In the genomic region with DNA sequence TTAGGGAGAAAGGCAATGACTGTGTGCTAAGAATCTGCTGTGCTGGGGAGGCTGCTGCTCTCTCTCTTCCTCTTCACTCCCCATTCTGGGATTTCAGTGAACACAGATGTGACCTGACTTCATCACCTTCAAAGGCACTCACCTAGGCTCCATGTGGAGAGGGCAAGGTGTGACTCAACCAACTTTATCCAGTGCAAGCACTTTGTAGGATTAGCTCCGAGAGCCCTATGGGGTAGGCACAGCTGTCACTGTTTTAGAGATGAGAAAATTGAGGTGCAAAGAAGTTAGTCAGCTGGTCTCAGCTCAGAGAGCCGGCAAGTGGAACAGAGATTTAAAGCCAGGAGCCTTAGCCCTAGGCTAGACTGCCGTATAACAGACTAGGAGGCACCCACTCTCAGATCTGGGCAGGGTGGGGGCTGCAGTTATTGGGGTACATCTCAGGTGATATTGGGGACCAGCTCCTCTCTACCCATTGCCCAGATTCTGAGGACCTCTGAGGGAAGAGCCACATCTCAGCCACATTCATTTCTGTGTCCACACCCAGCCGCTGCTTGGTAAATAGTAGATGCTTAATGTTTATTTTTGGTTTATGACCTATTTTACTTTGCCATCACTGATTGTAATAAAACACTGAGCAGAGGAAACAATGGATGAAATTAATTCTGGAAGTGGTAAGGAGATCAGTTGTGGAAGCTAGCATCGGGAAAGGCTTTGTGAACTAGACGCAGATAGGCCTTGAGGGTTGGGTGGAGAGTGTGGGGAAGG, we compare ENCODE assay signal across 9 cellular contexts.
DNase-seq lines count a peak whose midpoint lies in the region; ATAC-seq, FAIRE-seq and TF ChIP-seq lines count a peak whose summit lies in the region.
"Had no signal": no experiment of that assay in that cellular context is flagged by ENCODE, and none has a peak within 500 bp of the region (broad histone marks: within the 10 kb centered on the region; RNA-seq: fewer than 3 reads in every experiment).

No MANE protein-coding gene starts in this region.

- H3K9ac ChIP-seq in KMS-11, result peak overlapping the region; percentile 70

- H3K4me2 ChIP-seq in KMS-11, result peak overlapping the region; percentile 99

- no peak overlapping the region for H2AFZ ChIP-seq in KMS-11 (ENCODE audit: low read depth)

- H3K36me3 Mint-ChIP-seq in Caco-2 (ENCODE audit: insufficient read depth, unreplicated experiment), result peaks cover 52% of the 10 kb centered on the region
- H3K36me3 Mint-ChIP-seq in activated naive CD8-positive, alpha-beta T cell treated with anti-CD3 and anti-CD28 coated beads, Interleukin-2, amount 50 U/mL, for 24 hours (ENCODE audit: low read depth), result no peaks in the 10 kb centered on the region
- H3K36me3 Mint-ChIP-seq in neural crest cell (ENCODE audit: low read depth), result no peaks in the 10 kb centered on the region

- intact Hi-C loops in Caco-2 (cut with micrococcal nuclease; ENCODE audit: unreplicated experiment), result no loop called here

- FAIRE-seq in D721Med (lab: Jason Lieb, UNC), result no peak
- FAIRE-seq: colon had no signal

- BruUV-seq in Caco-2 (replicated peaks; lab: Mats Ljungman, UMichigan), result no TSS peak

- no peaks in the 10 kb centered on the region for H3K9me3 Mint-ChIP-seq in Caco-2 (ENCODE audit: unreplicated experiment)
- no peaks in the 10 kb centered on the region for H3K9me3 Mint-ChIP-seq in activated naive CD8-positive, alpha-beta T cell treated with anti-CD3 and anti-CD28 coated beads, Interleukin-2, amount 50 U/mL, for 24 hours
- no peaks in the 10 kb centered on the region for H3K9me3 Mint-ChIP-seq in neural crest cell

- DNase-seq in Caco-2, result peak in 1 of 2 experiments; percentile 8
- DNase-seq in activated naive CD8-positive, alpha-beta T cell treated with anti-CD3 and anti-CD28 coated beads, Interleukin-2, amount 50 U/mL, for 24 hours, result no peak
- no peak for DNase-seq in neural crest cell (ENCODE audit: low read depth, low spot score)
- no peak for DNase-seq in D721Med (ENCODE audit: insufficient read length, low spot score)
- DNase-seq in foreskin keratinocyte, result no peak
- DNase-seq in RWPE1 (ENCODE audit: low spot score), result no peak

- no peaks in the 10 kb centered on the region for H4K20me1 ChIP-seq in KMS-11 (ENCODE audit: insufficient read depth)

- peak overlapping the region; percentile 2 for H3K27ac Mint-ChIP-seq in Caco-2 (ENCODE audit: unreplicated experiment)
- H3K27ac Mint-ChIP-seq in activated naive CD8-positive, alpha-beta T cell treated with anti-CD3 and anti-CD28 coated beads, Interleukin-2, amount 50 U/mL, for 24 hours, result peak overlapping the region; percentile 93
- peak overlapping the region; percentile 27 for H3K27ac Mint-ChIP-seq in neural crest cell (ENCODE audit: unreplicated experiment)

- H3K27ac ChIP-seq in KMS-11 (peak overlapping the region; percentile 97), foreskin keratinocyte (no peak overlapping the region), RWPE1 (no peak overlapping the region)

- H3K27me3 Mint-ChIP-seq in Caco-2 (ENCODE audit: insufficient read depth, unreplicated experiment) (no peaks in the 10 kb centered on the region), neural crest cell (ENCODE audit: low read depth) (no peaks in the 10 kb centered on the region)
- no peaks in the 10 kb centered on the region for H3K27me3 Mint-ChIP-seq in activated naive CD8-positive, alpha-beta T cell treated with anti-CD3 and anti-CD28 coated beads, Interleukin-2, amount 50 U/mL, for 24 hours

- H3K79me2 ChIP-seq in KMS-11 (ENCODE audit: insufficient read depth, low read depth), result peaks cover 19% of the 10 kb centered on the region; the same call in 1 of the 2 replicates

- H3K4me3 Mint-ChIP-seq in Caco-2 (ENCODE audit: unreplicated experiment), result no peak overlapping the region
- H3K4me3 Mint-ChIP-seq in activated naive CD8-positive, alpha-beta T cell treated with anti-CD3 and anti-CD28 coated beads, Interleukin-2, amount 50 U/mL, for 24 hours, result peak overlapping the region; percentile 57
- H3K4me3 Mint-ChIP-seq in neural crest cell, result no peak overlapping the region

- no peaks in the 10 kb centered on the region for H3K27me3 ChIP-seq in Caco-2 (replicated peaks; ENCODE audit: control insufficient read depth, insufficient read depth, low read length)
- H3K27me3 ChIP-seq in KMS-11 (ENCODE audit: insufficient read depth, low read depth), result no peaks in the 10 kb centered on the region
- no peaks in the 10 kb centered on the region for H3K27me3 ChIP-seq in foreskin keratinocyte

- H3K9me3 ChIP-seq in Caco-2, result no peaks in the 10 kb centered on the region

- ATAC-seq in activated naive CD8-positive, alpha-beta T cell treated with anti-CD3 and anti-CD28 coated beads, Interleukin-2, amount 50 U/mL, for 24 hours, result no peak
- ATAC-seq in GM19452 (IDR thresholded peaks at IDR 0.05; ENCODE audit: unreplicated experiment), result no peak
- no peak for ATAC-seq in foreskin keratinocyte

- H3K4me1 ChIP-seq in Caco-2 (peaks cover 26% of the 10 kb centered on the region), KMS-11 (ENCODE audit: low read depth, poor library complexity, severe bottlenecking) (peaks cover 72% of the 10 kb centered on the region), foreskin keratinocyte (no peaks in the 10 kb centered on the region)

- POLR2A ChIA-PET in Caco-2 (lab: Charles Lee) (no interaction called here), RWPE1 (lab: Yijun Ruan, JAX; ENCODE audit: low non-redundant PET) (no interaction called here)

- H3K36me3 ChIP-seq in Caco-2 (ENCODE audit: control insufficient read depth, insufficient read depth, low read length), result no peaks in the 10 kb centered on the region
- H3K36me3 ChIP-seq in KMS-11 (ENCODE audit: insufficient read depth), result no peaks in the 10 kb centered on the region

- CTCF ChIA-PET in Caco-2 (lab: Charles Lee) (interaction anchor here (0.6 to 1.5 kb wide), 2 partner anchors 8 to 135 kb away, joined by 3 read pairs; no protein-coding TSS in a partner anchor), RWPE1 (lab: Yijun Ruan, JAX) (interaction anchor here (0.8 to 0.9 kb wide), 2 partner anchors 9 to 364 kb away, joined by 3 to 5 read pairs; no protein-coding TSS in a partner anchor)

- H3K4me1 Mint-ChIP-seq in Caco-2 (ENCODE audit: low read depth, unreplicated experiment), result peaks cover 15% of the 10 kb centered on the region
- peaks cover 71% of the 10 kb centered on the region for H3K4me1 Mint-ChIP-seq in activated naive CD8-positive, alpha-beta T cell treated with anti-CD3 and anti-CD28 coated beads, Interleukin-2, amount 50 U/mL, for 24 hours
- peaks cover 43% of the 10 kb centered on the region for H3K4me1 Mint-ChIP-seq in neural crest cell

- TF ChIP-seq CTCF in Caco-2 (IDR thresholded peaks at IDR 0.05; ENCODE audit: insufficient read depth in 1 of 2, low read depth in 1 of 2, low read length in 1 of 2, severe bottlenecking in 1 of 2, unreplicated experiment in 1 of 2), result no peak
- TF ChIP-seq CTCF in KMS-11 (conservative IDR thresholded peaks at IDR 0.05; ENCODE audit: low read depth, low read length), result no peak
- TF ChIP-seq CTCF in neural crest cell (conservative IDR thresholded peaks at IDR 0.05), result no peak
- no peak for TF ChIP-seq CTCF in D721Med (IDR thresholded peaks at IDR 0.05; ENCODE audit: insufficient read depth, missing control alignments)
- TF ChIP-seq CTCF in foreskin keratinocyte (conservative IDR thresholded peaks at IDR 0.05), result no peak
- no peak for TF ChIP-seq CTCF in RWPE1 (conservative IDR thresholded peaks at IDR 0.05; ENCODE audit: low read depth)

- H3K4me3 ChIP-seq in Caco-2 (ENCODE audit: low read depth, low read length) (no peak overlapping the region), KMS-11 (IDR thresholded peaks at IDR 0.05; ENCODE audit: insufficient read depth, low read depth, low read length) (no peak overlapping the region)

Comparison
In these comparisons a context has a peak if more than half of its experiments do, and no peak if none do; other contexts are left out.
1. H3K27ac Mint-ChIP-seq: peak in every context shown above with its lines; median percentile 93 in activated naive CD8-positive, alpha-beta T cell treated with anti-CD3 and anti-CD28 coated beads, Interleukin-2, amount 50 U/mL, for 24 hours; 27 in neural crest cell; 2 in Caco-2.